ENCODE assay signal across 17 cellular contexts in genomic region chr20:36118372-36118771, GRCh38. TPM values are rescaled to one million over a fixed set of nuclear protein-coding genes. Genes with fewer than 3 reads are reported as not detected.
A peak's percentile ranks its signal among the peaks of the same experiment; 100 is the strongest.
DNase-seq lines count a peak whose midpoint lies in the region; ATAC-seq and TF ChIP-seq lines count a peak whose summit lies in the region.
"Had no signal": no experiment of that assay in that cellular context is flagged by ENCODE, and none has a peak within 500 bp of the region (broad histone marks: within the 10 kb centered on the region; RNA-seq: fewer than 3 reads in every experiment).

No MANE protein-coding gene starts in this region.

- H4K8ac ChIP-seq in mesenchymal stem cell (ENCODE audit: low read length), result no peak overlapping the region

- H3K18ac ChIP-seq in mesenchymal stem cell (ENCODE audit: low read depth in 1 of 2, low read length in 2 of 2), result no peak overlapping the region

- H3K4me3 Mint-ChIP-seq in dendritic cell treated with granulocyte-macrophage colony-stimulating factor and Interleukin-4, amounts not matched to agents 40 ng/mL and 50 ng/mL, for 4 days, result no peak overlapping the region
- no peak overlapping the region for H3K4me3 Mint-ChIP-seq in activated CD4-positive, alpha-beta T cell treated with anti-CD3 and anti-CD28 coated beads for 36 hours
- H3K4me3 Mint-ChIP-seq: CD14-positive monocyte; CD8-positive, alpha-beta T cell; HFFc6; IgD-negative memory B cell had no signal

- no peak for DNase-seq in mesenchymal stem cell
- no peak for DNase-seq in ascending aorta (ENCODE audit: low spot score in 2 of 2)
- DNase-seq in tibial artery, result no peak
- DNase-seq in activated CD4-positive, alpha-beta T cell treated with anti-CD3 and anti-CD28 coated beads for 36 hours, result no peak
- DNase-seq: CD8-positive, alpha-beta T cell; COR-L47; DMS153; DMS79 treated with DMSO at 0.1 percent for 48 hours; EL; GOT3; HCEC 1CT; HFFc6 had no signal

- no peak overlapping the region for H2BK120ac ChIP-seq in mesenchymal stem cell (ENCODE audit: low read depth, low read length)

- no peak overlapping the region for H3K27ac ChIP-seq in mesenchymal stem cell (ENCODE audit: low read length, poor library complexity, severe bottlenecking)
- H3K27ac ChIP-seq in ascending aorta, result no peak overlapping the region
- H3K27ac ChIP-seq in tibial artery, result no peak overlapping the region

- no peak for TF ChIP-seq RAD21 in Ishikawa (IDR thresholded peaks at IDR 0.05; ENCODE audit: low read depth)

- no peak for TF ChIP-seq EP300 in Ishikawa (IDR thresholded peaks at IDR 0.05; ENCODE audit: borderline replicate concordance)

- no peak overlapping the region for H2AK5ac ChIP-seq in mesenchymal stem cell (ENCODE audit: low read length, severe bottlenecking)

- H3K9me3 ChIP-seq in mesenchymal stem cell (ENCODE audit: control insufficient read depth, low read length) (no peaks in the 10 kb centered on the region), ascending aorta (no peaks in the 10 kb centered on the region), tibial artery (no peaks in the 10 kb centered on the region)

- no peaks in the 10 kb centered on the region for H3K36me3 Mint-ChIP-seq in dendritic cell treated with granulocyte-macrophage colony-stimulating factor and Interleukin-4, amounts not matched to agents 40 ng/mL and 50 ng/mL, for 4 days (ENCODE audit: low read depth)
- H3K36me3 Mint-ChIP-seq in activated CD4-positive, alpha-beta T cell treated with anti-CD3 and anti-CD28 coated beads for 36 hours (ENCODE audit: low read depth), result no peaks in the 10 kb centered on the region
- H3K36me3 Mint-ChIP-seq: CD14-positive monocyte; CD8-positive, alpha-beta T cell had no signal

- no peak overlapping the region for H2AFZ ChIP-seq in mesenchymal stem cell (ENCODE audit: low read depth, low read length)

- H3K36me3 ChIP-seq in mesenchymal stem cell (ENCODE audit: control insufficient read depth in 1 of 2, insufficient read depth in 2 of 2, low read depth in 1 of 2, low read length in 2 of 2) (no peaks in the 10 kb centered on the region), ascending aorta (no peaks in the 10 kb centered on the region), tibial artery (no peaks in the 10 kb centered on the region)

- H2BK15ac ChIP-seq in mesenchymal stem cell (ENCODE audit: low read depth, poor library complexity, severe bottlenecking), result no peak overlapping the region

- intact Hi-C loops in dendritic cell treated with granulocyte-macrophage colony-stimulating factor and Interleukin-4, amounts not matched to agents 40 ng/mL and 50 ng/mL, for 4 days (cut with micrococcal nuclease), result no loop called here
- intact Hi-C loops in ascending aorta (cut with DNase I) (no loop called here), tibial artery (cut with DNase I; ENCODE audit: low total_unique reads) (no loop called here)
- intact Hi-C loops in activated CD4-positive, alpha-beta T cell treated with anti-CD3 and anti-CD28 coated beads for 36 hours (cut with DNase I, micrococcal nuclease), result no loop called here

- H3K23ac ChIP-seq in mesenchymal stem cell (ENCODE audit: low read length in 2 of 2), result no peak overlapping the region

- peaks cover 3% of the 10 kb centered on the region for H3K4me1 ChIP-seq in mesenchymal stem cell (ENCODE audit: control insufficient read depth, insufficient read depth, low read depth, low read length)
- no peaks in the 10 kb centered on the region for H3K4me1 ChIP-seq in ascending aorta
- H3K4me1 ChIP-seq in tibial artery, result no peaks in the 10 kb centered on the region

- peaks cover 52% of the 10 kb centered on the region for H3K4me1 Mint-ChIP-seq in dendritic cell treated with granulocyte-macrophage colony-stimulating factor and Interleukin-4, amounts not matched to agents 40 ng/mL and 50 ng/mL, for 4 days (ENCODE audit: low read depth)
- no peaks in the 10 kb centered on the region for H3K4me1 Mint-ChIP-seq in activated CD4-positive, alpha-beta T cell treated with anti-CD3 and anti-CD28 coated beads for 36 hours

- no peaks in the 10 kb centered on the region for H3K9me3 Mint-ChIP-seq in dendritic cell treated with granulocyte-macrophage colony-stimulating factor and Interleukin-4, amounts not matched to agents 40 ng/mL and 50 ng/mL, for 4 days
- H3K9me3 Mint-ChIP-seq in activated CD4-positive, alpha-beta T cell treated with anti-CD3 and anti-CD28 coated beads for 36 hours (ENCODE audit: low read depth), result no peaks in the 10 kb centered on the region
- H3K9me3 Mint-ChIP-seq: CD8-positive, alpha-beta T cell; HFFc6; IgD-negative memory B cell had no signal

- peak overlapping the region; percentile 62 for H3K27ac Mint-ChIP-seq in dendritic cell treated with granulocyte-macrophage colony-stimulating factor and Interleukin-4, amounts not matched to agents 40 ng/mL and 50 ng/mL, for 4 days
- no peak overlapping the region for H3K27ac Mint-ChIP-seq in activated CD4-positive, alpha-beta T cell treated with anti-CD3 and anti-CD28 coated beads for 36 hours
- H3K27ac Mint-ChIP-seq: CD8-positive, alpha-beta T cell; HFFc6; IgD-negative memory B cell had no signal

- CTCF ChIA-PET in activated CD4-positive, alpha-beta T cell treated with anti-CD3 and anti-CD28 coated beads for 36 hours (lab: Charles Lee), result interaction anchor here (0.6 to 1.2 kb wide), 4 partner anchors 9 to 138 kb away, joined by 3 to 5 read pairs (median 4); no protein-coding TSS in a partner anchor

- H3K9ac ChIP-seq in mesenchymal stem cell (ENCODE audit: low read length), result peak overlapping the region; percentile 57

- no peak overlapping the region for H2BK12ac ChIP-seq in mesenchymal stem cell (ENCODE audit: low read length in 2 of 2)

- TF ChIP-seq CTCF in ascending aorta (IDR thresholded peaks at IDR 0.05) (no peak), tibial artery (IDR thresholded peaks at IDR 0.05) (no peak)

- WGBS in mesenchymal stem cell, result 71% methylated on average over 1 of the region's 2 CpGs

- no peak overlapping the region for H3K4me3 ChIP-seq in mesenchymal stem cell (ENCODE audit: insufficient read depth in 1 of 2, low read depth in 1 of 2, low read length in 2 of 2)
- no peak overlapping the region for H3K4me3 ChIP-seq in ascending aorta
- no peak overlapping the region for H3K4me3 ChIP-seq in tibial artery

- no peak overlapping the region for H3K4me2 ChIP-seq in mesenchymal stem cell (ENCODE audit: low read length, poor library complexity, severe bottlenecking)

- H3K14ac ChIP-seq in mesenchymal stem cell (ENCODE audit: low read length in 2 of 2), result no peak overlapping the region

- no peak overlapping the region for H2BK5ac ChIP-seq in mesenchymal stem cell (ENCODE audit: low read depth, low read length, poor library complexity, severe bottlenecking)

- no peak for ATAC-seq in activated CD4-positive, alpha-beta T cell treated with anti-CD3 and anti-CD28 coated beads for 36 hours
- ATAC-seq in HG03025 (IDR thresholded peaks at IDR 0.05; ENCODE audit: low FRiP score, unreplicated experiment), result no peak
- ATAC-seq: CD8-positive, alpha-beta T cell had no signal

- H3K79me1 ChIP-seq in mesenchymal stem cell (replicated peaks; ENCODE audit: low read length, poor library complexity, severe bottlenecking), result no peaks in the 10 kb centered on the region

- H3K27me3 ChIP-seq in mesenchymal stem cell (ENCODE audit: control insufficient read depth in 1 of 2, insufficient read depth in 1 of 2, low read length in 2 of 2) (peaks cover 0 to 14% of the 10 kb centered on the region in 2 experiments), ascending aorta (no peaks in the 10 kb centered on the region), tibial artery (no peaks in the 10 kb centered on the region)

- POLR2A ChIA-PET in activated CD4-positive, alpha-beta T cell treated with anti-CD3 and anti-CD28 coated beads for 36 hours (lab: Charles Lee), result no interaction called here

- no peak overlapping the region for H4K91ac ChIP-seq in mesenchymal stem cell (ENCODE audit: low read length)

- H3K27me3 Mint-ChIP-seq in dendritic cell treated with granulocyte-macrophage colony-stimulating factor and Interleukin-4, amounts not matched to agents 40 ng/mL and 50 ng/mL, for 4 days, result peaks cover 12% of the 10 kb centered on the region
- H3K27me3 Mint-ChIP-seq in activated CD4-positive, alpha-beta T cell treated with anti-CD3 and anti-CD28 coated beads for 36 hours, result no peaks in the 10 kb centered on the region

- H3K4ac ChIP-seq in mesenchymal stem cell (ENCODE audit: low read depth in 1 of 2, low read length in 2 of 2), result no peak overlapping the region

TF ChIP-seq in Ishikawa, 13 proteins besides CTCF, POLR2A, EP300 and RAD21:
- TF ChIP-seq CEBPB (IDR thresholded peaks at IDR 0.05) (0 out of 2 replicates have a peak, but pooled peaks have one; percentile 6), MAX (IDR thresholded peaks at IDR 0.05) (no peak)
TF ChIP-seq in Ishikawa: peak in this region for 1.

RNA-seq across cellular contexts. Expression of gene EPB41L1, which starts 36.2 kb away (rescaled TPM):
- polyA plus RNA-seq in mesenchymal stem cell (2013, experiment 1 of 2), result 32.1 TPM
- polyA plus RNA-seq in mesenchymal stem cell (2013, experiment 2 of 2), result 33.0 TPM
- total RNA-seq in ascending aorta, result 16.7 TPM
- total RNA-seq in activated CD4-positive, alpha-beta T cell treated with anti-CD3 and anti-CD28 coated beads for 36 hours, result 1 to 10 TPM in 1 of 2 experiments, under 1 TPM in 1; 0.67 to 1.5 TPM
- polyA plus RNA-seq: CD14-positive monocyte had no signal
